Comparison of ENCODE assay signal across 16 cellular contexts in genomic region chr11:19872526-19873135, GRCh38.
DNase-seq lines count a peak whose midpoint lies in the region; FAIRE-seq lines count a peak whose summit lies in the region.
"Had no signal": no experiment of that assay in that cellular context is flagged by ENCODE, and none has a peak within 500 bp of the region (broad histone marks: within the 10 kb centered on the region; RNA-seq: fewer than 3 reads in every experiment).

No MANE protein-coding gene starts in this region.

- FAIRE-seq in GM19239 (lab: Jason Lieb, UNC) = no peak
- FAIRE-seq: astrocyte, TTC549 had no signal

- DNase-seq in COR-L47 (lab: John Stamatoyannopoulos, UW) = peak; percentile 79
- DNase-seq in NCI-H1092 treated with DMSO at 0.1 percent for 48 hours (lab: John Stamatoyannopoulos, UW) = peak; percentile 66
- peak; percentile 76 for DNase-seq in NCI-H2196 treated with DMSO at 0.1 percent for 48 hours (lab: John Stamatoyannopoulos, UW; ENCODE audit: unreplicated experiment)
- peak; percentile 83 for DNase-seq in cerebellum (ENCODE audit: low spot score)
- DNase-seq in stimulated activated CD4-positive, alpha-beta T cell treated with anti-CD3 and anti-CD28 coated beads, Interleukin-12 subunit alpha, Interleukin-12 subunit beta, amount 100 ng/mL, for 4 hours = no peak
- DNase-seq in GM19239 (ENCODE audit: insufficient read length, low spot score) = no peak
- no peak for DNase-seq in NCI-H1694 (lab: John Stamatoyannopoulos, UW)
- DNase-seq in stimulated activated CD8-positive, alpha-beta memory T cell treated with anti-CD3 and anti-CD28 coated beads, Interleukin-4, amount 100 ng/mL, for 48 hours = no peak
- DNase-seq: activated CD4-positive, alpha-beta T cell treated with anti-CD3 and anti-CD28 coated beads, Interleukin-2, amount 50 U/mL, for 1 hour; activated naive CD4-positive, alpha-beta T cell treated with anti-CD3 and anti-CD28 coated beads, Interleukin-2, amount 10 ng/mL, durations not matched to agents 7 days and 5 days; CD8-positive, alpha-beta memory T cell; cortex of kidney; erythroblast; HCEC 1CT had no signal

Comparison
In these comparisons a context has a peak if more than half of its experiments do, and no peak if none do; other contexts are left out.
1. DNase-seq: peak in COR-L47 (single experiment), NCI-H1092 treated with DMSO at 0.1 percent for 48 hours (single experiment), NCI-H2196 treated with DMSO at 0.1 percent for 48 hours (single experiment) and cerebellum (single experiment); none in stimulated activated CD4-positive, alpha-beta T cell treated with anti-CD3 and anti-CD28 coated beads, Interleukin-12 subunit alpha, Interleukin-12 subunit beta, amount 100 ng/mL, for 4 hours (single experiment), GM19239 (single experiment), NCI-H1694 (single experiment) and stimulated activated CD8-positive, alpha-beta memory T cell treated with anti-CD3 and anti-CD28 coated beads, Interleukin-4, amount 100 ng/mL, for 48 hours (single experiment).